ENCODE assay signal across 8 cellular contexts in the genomic region with DNA sequence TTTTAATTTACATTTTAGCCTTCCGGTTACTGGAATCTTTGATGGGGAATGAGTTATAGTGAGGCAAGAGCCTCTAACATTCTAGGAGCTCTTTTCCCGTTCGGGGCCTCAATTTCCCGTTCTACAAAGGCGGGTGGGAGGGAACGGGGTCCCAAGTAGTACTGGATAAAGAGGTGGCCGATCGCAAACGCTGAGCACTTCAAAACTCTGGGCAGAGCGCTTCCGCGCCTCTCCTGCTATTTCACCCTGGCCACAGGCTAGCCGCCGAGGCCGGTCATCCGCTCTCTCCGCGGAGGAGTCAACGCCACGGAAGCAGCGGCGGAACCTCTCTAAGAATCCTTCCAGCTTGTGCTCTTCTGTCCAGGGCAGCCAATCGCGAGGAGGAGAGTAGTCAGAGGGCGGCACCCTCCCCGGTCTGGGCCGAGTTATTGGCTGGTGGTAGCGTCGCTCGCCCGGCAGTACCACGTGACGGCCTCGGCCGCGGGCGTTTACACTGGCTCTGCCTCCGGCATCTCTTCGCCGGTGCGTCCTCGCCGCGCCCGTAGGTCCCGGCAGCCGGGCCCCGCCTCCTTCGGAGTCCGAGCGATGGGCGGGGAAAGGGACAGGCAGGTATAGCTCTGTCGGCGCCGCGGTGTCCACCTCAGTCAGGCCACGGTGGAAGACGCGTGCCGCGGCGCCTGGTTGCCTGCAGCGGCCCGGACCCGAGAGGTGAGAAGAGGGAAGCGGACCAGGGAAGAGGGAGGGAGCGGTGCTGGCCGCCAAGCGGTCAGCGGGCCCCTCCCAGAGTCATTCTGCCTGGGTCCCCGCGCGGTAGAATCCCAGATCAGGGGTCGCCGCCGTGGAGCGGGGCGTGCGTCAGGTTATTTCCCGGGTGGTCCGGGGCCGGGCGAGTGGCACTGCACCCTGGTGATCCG. TPM values are rescaled to one million over a fixed set of nuclear protein-coding genes. Genes with fewer than 3 reads are reported as not detected.
A peak's percentile ranks its signal among the peaks of the same experiment; 100 is the strongest.
DNase-seq lines count a peak whose midpoint lies in the region; ATAC-seq and TF ChIP-seq lines count a peak whose summit lies in the region.

A gene (plus strand): TSS at position 487 of the 914 bp plus-strand sequence. CDS start 16,895 bp downstream, outside the sequence.

- peak within 1 kb of the TSS; percentile 65 to 68 (median 67) for H3K4me3 ChIP-seq in liver (ENCODE audit: low read depth in 1 of 3, low read length in 3 of 3)

- DNase-seq in NCI-H748 treated with DMSO at 0.1 percent for 48 hours (lab: John Stamatoyannopoulos, UW) (peak; percentile 97), dermis microvascular lymphatic vessel endothelial cell (ENCODE audit: low read depth in 2 of 2) (peak; percentile 82 to 98)
- DNase-seq in activated CD4-positive, alpha-beta T cell treated with anti-CD3 and anti-CD28 coated beads, Interleukin-2, amount 50 U/mL, for 4 hours: peak; percentile 91 to 92
- DNase-seq in stimulated activated CD4-positive, alpha-beta T cell treated with anti-CD3 and anti-CD28 coated beads, Interleukin-4, amount 100 ng/mL, for 24 hours: peak; percentile 96

- TF ChIP-seq CTCF in C4-2B (conservative IDR thresholded peaks at IDR 0.05) (no peak), liver (IDR thresholded peaks at IDR 0.05; ENCODE audit: low read depth, low read length, missing input control) (no peak)

- H3K36me3 ChIP-seq in liver (ENCODE audit: control insufficient read depth in 4 of 4, insufficient read depth in 3 of 4, low read depth in 1 of 4, low read length in 3 of 4): no peaks in the 10 kb centered on the region

- TF ChIP-seq RAD21 in liver (IDR thresholded peaks at IDR 0.05): peak in 1 of 2 donors; percentile 18

- ATAC-seq in GM19372 (IDR thresholded peaks at IDR 0.05; ENCODE audit: low read depth, unreplicated experiment) (peak; percentile 98), HG03558 (IDR thresholded peaks at IDR 0.05; ENCODE audit: extremely low read depth, unreplicated experiment) (peak; percentile 97)

- no peaks in the 10 kb centered on the region for H3K27me3 ChIP-seq in liver (ENCODE audit: control insufficient read depth in 4 of 4, insufficient read depth in 4 of 4, low read length in 3 of 4)

- H3K9ac ChIP-seq in liver (ENCODE audit: low read depth in 1 of 2, low read length in 2 of 2): peak within 1 kb of the TSS; percentile 31 to 60

- H3K27ac ChIP-seq in C4-2B (peak within 1 kb of the TSS; percentile 64), liver (ENCODE audit: low read depth in 1 of 2, low read length in 2 of 2) (peak within 1 kb of the TSS; percentile 46 to 47)

- WGBS in liver: under 1% methylated on average over 84 of the region's 84 CpGs

- H3K4me1 ChIP-seq in liver (ENCODE audit: control insufficient read depth in 4 of 4, insufficient read depth in 4 of 4, low read length in 3 of 4): peaks cover 0 to 11% (median 6%) of the 10 kb centered on the region in 4 donors

- no peaks in the 10 kb centered on the region for H3K9me3 ChIP-seq in liver (ENCODE audit: control insufficient read depth in 4 of 4, low read length in 3 of 4)

TF ChIP-seq in liver, 16 proteins besides CTCF, POLR2A, EP300 and RAD21:
- no peak for TF ChIP-seq HNF4G (IDR thresholded peaks at IDR 0.05)
- TF ChIP-seq SP1 (IDR thresholded peaks at IDR 0.05): peak; percentile 92
- TF ChIP-seq YY1 (IDR thresholded peaks at IDR 0.05): peak; percentile 81
- TF ChIP-seq FOXA1 (IDR thresholded peaks at IDR 0.05): peak; percentile 31
- no peak for TF ChIP-seq EGR1 (IDR thresholded peaks at IDR 0.05; ENCODE audit: low read depth in 2 of 2)
- TF ChIP-seq JUND (IDR thresholded peaks at IDR 0.05): no peak
- TF ChIP-seq NR2F2 (IDR thresholded peaks at IDR 0.05): peak; percentile 23
- TF ChIP-seq RXRA (IDR thresholded peaks at IDR 0.05): peak in 1 of 2 donors; percentile 37
- peak; percentile 61 for TF ChIP-seq TAF1 (conservative IDR thresholded peaks at IDR 0.05)
- TF ChIP-seq FOXA2 (IDR thresholded peaks at IDR 0.05): peak; percentile 39
- peak in 1 of 2 donors; percentile 76 for TF ChIP-seq GABPA (IDR thresholded peaks at IDR 0.05 in 1 of 2, conservative IDR thresholded peaks at IDR 0.05 in 1 of 2)
- TF ChIP-seq HNF4A (conservative IDR thresholded peaks at IDR 0.05): no peak
- TF ChIP-seq, protein P1, sequence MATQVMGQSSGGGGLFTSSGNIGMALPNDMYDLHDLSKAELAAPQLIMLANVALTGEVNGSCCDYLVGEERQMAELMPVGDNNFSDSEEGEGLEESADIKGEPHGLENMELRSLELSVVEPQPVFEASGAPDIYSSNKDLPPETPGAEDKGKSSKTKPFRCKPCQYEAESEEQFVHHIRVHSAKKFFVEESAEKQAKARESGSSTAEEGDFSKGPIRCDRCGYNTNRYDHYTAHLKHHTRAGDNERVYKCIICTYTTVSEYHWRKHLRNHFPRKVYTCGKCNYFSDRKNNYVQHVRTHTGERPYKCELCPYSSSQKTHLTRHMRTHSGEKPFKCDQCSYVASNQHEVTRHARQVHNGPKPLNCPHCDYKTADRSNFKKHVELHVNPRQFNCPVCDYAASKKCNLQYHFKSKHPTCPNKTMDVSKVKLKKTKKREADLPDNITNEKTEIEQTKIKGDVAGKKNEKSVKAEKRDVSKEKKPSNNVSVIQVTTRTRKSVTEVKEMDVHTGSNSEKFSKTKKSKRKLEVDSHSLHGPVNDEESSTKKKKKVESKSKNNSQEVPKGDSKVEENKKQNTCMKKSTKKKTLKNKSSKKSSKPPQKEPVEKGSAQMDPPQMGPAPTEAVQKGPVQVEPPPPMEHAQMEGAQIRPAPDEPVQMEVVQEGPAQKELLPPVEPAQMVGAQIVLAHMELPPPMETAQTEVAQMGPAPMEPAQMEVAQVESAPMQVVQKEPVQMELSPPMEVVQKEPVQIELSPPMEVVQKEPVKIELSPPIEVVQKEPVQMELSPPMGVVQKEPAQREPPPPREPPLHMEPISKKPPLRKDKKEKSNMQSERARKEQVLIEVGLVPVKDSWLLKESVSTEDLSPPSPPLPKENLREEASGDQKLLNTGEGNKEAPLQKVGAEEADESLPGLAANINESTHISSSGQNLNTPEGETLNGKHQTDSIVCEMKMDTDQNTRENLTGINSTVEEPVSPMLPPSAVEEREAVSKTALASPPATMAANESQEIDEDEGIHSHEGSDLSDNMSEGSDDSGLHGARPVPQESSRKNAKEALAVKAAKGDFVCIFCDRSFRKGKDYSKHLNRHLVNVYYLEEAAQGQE (IDR thresholded peaks at IDR 0.05): peak; percentile 79
- TF ChIP-seq, protein P2, sequence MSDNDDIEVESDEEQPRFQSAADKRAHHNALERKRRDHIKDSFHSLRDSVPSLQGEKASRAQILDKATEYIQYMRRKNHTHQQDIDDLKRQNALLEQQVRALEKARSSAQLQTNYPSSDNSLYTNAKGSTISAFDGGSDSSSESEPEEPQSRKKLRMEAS (IDR thresholded peaks at IDR 0.05): peak; percentile 38
- TF ChIP-seq, protein P3, sequence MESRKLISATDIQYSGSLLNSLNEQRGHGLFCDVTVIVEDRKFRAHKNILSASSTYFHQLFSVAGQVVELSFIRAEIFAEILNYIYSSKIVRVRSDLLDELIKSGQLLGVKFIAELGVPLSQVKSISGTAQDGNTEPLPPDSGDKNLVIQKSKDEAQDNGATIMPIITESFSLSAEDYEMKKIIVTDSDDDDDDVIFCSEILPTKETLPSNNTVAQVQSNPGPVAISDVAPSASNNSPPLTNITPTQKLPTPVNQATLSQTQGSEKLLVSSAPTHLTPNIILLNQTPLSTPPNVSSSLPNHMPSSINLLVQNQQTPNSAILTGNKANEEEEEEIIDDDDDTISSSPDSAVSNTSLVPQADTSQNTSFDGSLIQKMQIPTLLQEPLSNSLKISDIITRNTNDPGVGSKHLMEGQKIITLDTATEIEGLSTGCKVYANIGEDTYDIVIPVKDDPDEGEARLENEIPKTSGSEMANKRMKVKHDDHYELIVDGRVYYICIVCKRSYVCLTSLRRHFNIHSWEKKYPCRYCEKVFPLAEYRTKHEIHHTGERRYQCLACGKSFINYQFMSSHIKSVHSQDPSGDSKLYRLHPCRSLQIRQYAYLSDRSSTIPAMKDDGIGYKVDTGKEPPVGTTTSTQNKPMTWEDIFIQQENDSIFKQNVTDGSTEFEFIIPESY (IDR thresholded peaks at IDR 0.05): no peak
- TF ChIP-seq, protein P4, sequence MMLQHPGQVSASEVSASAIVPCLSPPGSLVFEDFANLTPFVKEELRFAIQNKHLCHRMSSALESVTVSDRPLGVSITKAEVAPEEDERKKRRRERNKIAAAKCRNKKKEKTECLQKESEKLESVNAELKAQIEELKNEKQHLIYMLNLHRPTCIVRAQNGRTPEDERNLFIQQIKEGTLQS (IDR thresholded peaks at IDR 0.05): no peak

RNA-seq across cellular contexts. Expression of the gene that starts here (rescaled TPM):
- total RNA-seq in dermis microvascular lymphatic vessel endothelial cell: 17.1 and 20.0 TPM in 2 replicates
- total RNA-seq in liver: 1 to 10 TPM; 2.4 to 6.1 TPM
- under 1 TPM; 0.43 to 0.84 TPM for polyA plus RNA-seq in liver

Comparison
In these comparisons a context has a peak if more than half of its experiments do, and no peak if none do; other contexts are left out.
1. Peak in every context shown above with its lines: DNase-seq, ATAC-seq, H3K4me3 ChIP-seq and H3K27ac ChIP-seq.